In the genomic region with DNA sequence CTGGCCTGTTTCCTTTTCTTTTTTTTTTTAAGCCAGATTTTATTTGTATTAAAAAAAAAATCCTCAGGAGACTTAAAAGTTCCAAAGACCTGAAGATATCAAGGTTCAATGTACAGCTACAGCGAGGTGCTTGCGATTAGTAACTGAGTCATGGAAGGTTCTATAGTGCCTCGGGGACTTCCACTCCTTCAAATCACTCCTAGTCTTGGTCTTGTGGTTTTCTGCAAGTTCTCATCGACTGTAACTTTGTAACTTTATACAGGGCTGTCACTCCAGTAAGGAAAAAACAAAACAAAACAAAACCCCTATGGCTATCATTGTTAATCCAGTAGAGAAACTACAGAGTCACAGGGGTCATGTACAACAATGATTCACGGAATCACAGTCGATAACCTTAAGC, we compare ENCODE assay signal across 18 cellular contexts. TPM values are rescaled to one million over a fixed set of nuclear protein-coding genes. Genes with fewer than 3 reads are reported as not detected.
DNase-seq lines count a peak whose midpoint lies in the region; ATAC-seq, FAIRE-seq and TF ChIP-seq lines count a peak whose summit lies in the region.
"Had no signal": no experiment of that assay in that cellular context is flagged by ENCODE, and none has a peak within 500 bp of the region (broad histone marks: within the 10 kb centered on the region; RNA-seq: fewer than 3 reads in every experiment).

No MANE protein-coding gene starts in this region.

- peaks cover 0 to 19% of the 10 kb centered on the region in 2 experiments; a peak in 4 of 5 replicates for H3K4me1 ChIP-seq in K562 (replicated peaks in 1 of 2; ENCODE audit: control insufficient read depth in 2 of 2, insufficient read depth in 2 of 2, low read length in 2 of 2)
- H3K4me1 ChIP-seq: BE2C had no signal

- TF ChIP-seq CTCF in K562 (IDR thresholded peaks at IDR 0.05 in 2 of 3, conservative IDR thresholded peaks at IDR 0.05 in 1 of 3; ENCODE audit: insufficient read depth in 2 of 3, low read depth in 1 of 3, low read length in 3 of 3): no peak

- H3K79me2 ChIP-seq in K562 (ENCODE audit: control insufficient read depth, insufficient read depth, low read length): no peaks in the 10 kb centered on the region

- DNase-seq in LHCN-M2 (ENCODE audit: low read depth): peak; percentile 34
- no peak for DNase-seq in K562 (ENCODE audit: extremely low read depth in 1 of 4, low spot score in 3 of 4)
- DNase-seq in left kidney (ENCODE audit: low read depth, low spot score): peak; percentile 35
- DNase-seq in effector CD4-positive, alpha-beta T cell: no peak
- no peak for DNase-seq in superior temporal gyrus (ENCODE audit: extremely low spot score)
- DNase-seq: BE2C; CD8-positive, alpha-beta memory T cell; DMS153; EL; KBM-7; MM.1S; NCI-H1417 treated with DMSO at 0.1 percent for 48 hours; NCI-H2029 treated with DMSO at 0.1 percent for 48 hours; NCI-H510A; NCI-H82; SHP77 treated with DMSO at 0.1 percent for 48 hours had no signal

- TF ChIP-seq RAD21 in K562 (CRISPR knock-in tag; conservative IDR thresholded peaks at IDR 0.05 in 1 of 2, IDR thresholded peaks at IDR 0.05 in 1 of 2): no peak

- CTCF ChIA-PET in K562 (lab: Yijun Ruan, JAX; ENCODE audit: low intra/inter-chr PET ratio): no interaction called here

- 34% methylated on average over 6 of the region's 6 CpGs for WGBS in K562 (ENCODE audit: insufficient coverage, low coverage, missing lambda C conversion rate)

- no peak for TF ChIP-seq POLR2A in K562 (conservative IDR thresholded peaks at IDR 0.05)

- H3K9me3 ChIP-seq in K562 (replicated peaks; ENCODE audit: control insufficient read depth, insufficient read depth, low read depth, low read length): no peaks in the 10 kb centered on the region
- H3K9me3 ChIP-seq: BE2C had no signal

- H3K27me3 ChIP-seq in K562 (ENCODE audit: control insufficient read depth in 2 of 2, insufficient read depth in 2 of 2, low read length in 2 of 2): no peaks in the 10 kb centered on the region

- no peak overlapping the region for H3K9ac ChIP-seq in K562 (ENCODE audit: insufficient read depth in 1 of 2, low read depth in 2 of 2, low read length in 2 of 2)

- H2AFZ ChIP-seq in K562 (ENCODE audit: low read depth, low read length): peak overlapping the region; percentile 29

- H3K9me1 ChIP-seq in K562 (ENCODE audit: control insufficient read depth, insufficient read depth, low read length): no peaks in the 10 kb centered on the region

- H3K27ac ChIP-seq in K562 (ENCODE audit: extremely low read depth, low read depth, low read length): no peak overlapping the region

- intact Hi-C loops in K562 (cut with micrococcal nuclease): no loop called here

- no peak for TF ChIP-seq EP300 in K562 (IDR thresholded peaks at IDR 0.05; ENCODE audit: low read length)

- in situ Hi-C loops in K562 (cut with MboI): no loop called here

- H3K36me3 ChIP-seq in K562 (ENCODE audit: control insufficient read depth, insufficient read depth, low read length): no peaks in the 10 kb centered on the region
- H3K36me3 ChIP-seq: BE2C had no signal

- POLR2A ChIA-PET in K562 (lab: Yijun Ruan, JAX): no interaction called here

- ATAC-seq in K562 (no peak), HG03378 (IDR thresholded peaks at IDR 0.05; ENCODE audit: unreplicated experiment) (no peak), HG02938 (IDR thresholded peaks at IDR 0.05; ENCODE audit: unreplicated experiment) (no peak)

- no peak for FAIRE-seq in K562 (lab: Jason Lieb, UNC)

- BruUV-seq in K562 (replicated peaks; lab: Mats Ljungman, UMichigan): no TSS peak

- no peak overlapping the region for H3K4me2 ChIP-seq in K562 (ENCODE audit: insufficient read depth, low read length)

- no peak overlapping the region for H3K4me3 ChIP-seq in K562

- H4K20me1 ChIP-seq in K562 (replicated peaks; ENCODE audit: control insufficient read depth, insufficient read depth, low read length): no peaks in the 10 kb centered on the region

TF ChIP-seq in K562, 482 proteins besides CTCF, POLR2A, EP300 and RAD21:
- TF ChIP-seq, protein P1, sequence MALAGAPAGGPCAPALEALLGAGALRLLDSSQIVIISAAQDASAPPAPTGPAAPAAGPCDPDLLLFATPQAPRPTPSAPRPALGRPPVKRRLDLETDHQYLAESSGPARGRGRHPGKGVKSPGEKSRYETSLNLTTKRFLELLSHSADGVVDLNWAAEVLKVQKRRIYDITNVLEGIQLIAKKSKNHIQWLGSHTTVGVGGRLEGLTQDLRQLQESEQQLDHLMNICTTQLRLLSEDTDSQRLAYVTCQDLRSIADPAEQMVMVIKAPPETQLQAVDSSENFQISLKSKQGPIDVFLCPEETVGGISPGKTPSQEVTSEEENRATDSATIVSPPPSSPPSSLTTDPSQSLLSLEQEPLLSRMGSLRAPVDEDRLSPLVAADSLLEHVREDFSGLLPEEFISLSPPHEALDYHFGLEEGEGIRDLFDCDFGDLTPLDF (CRISPR knock-in tag; IDR thresholded peaks at IDR 0.05): no peak
- TF ChIP-seq KDM1A (IDR thresholded peaks at IDR 0.05) (0 out of 4 replicates have a peak, but pooled peaks of 1 of the 2 experiments have one; percentile 22), ESRRB (CRISPR knock-in tag; IDR thresholded peaks at IDR 0.05; ENCODE audit: borderline replicate concordance) (no peak)
- TF ChIP-seq, protein P2, sequence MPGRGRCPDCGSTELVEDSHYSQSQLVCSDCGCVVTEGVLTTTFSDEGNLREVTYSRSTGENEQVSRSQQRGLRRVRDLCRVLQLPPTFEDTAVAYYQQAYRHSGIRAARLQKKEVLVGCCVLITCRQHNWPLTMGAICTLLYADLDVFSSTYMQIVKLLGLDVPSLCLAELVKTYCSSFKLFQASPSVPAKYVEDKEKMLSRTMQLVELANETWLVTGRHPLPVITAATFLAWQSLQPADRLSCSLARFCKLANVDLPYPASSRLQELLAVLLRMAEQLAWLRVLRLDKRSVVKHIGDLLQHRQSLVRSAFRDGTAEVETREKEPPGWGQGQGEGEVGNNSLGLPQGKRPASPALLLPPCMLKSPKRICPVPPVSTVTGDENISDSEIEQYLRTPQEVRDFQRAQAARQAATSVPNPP (IDR thresholded peaks at IDR 0.05; ENCODE audit: borderline replicate concordance, insufficient read depth, insufficient read length): no peak
- TF ChIP-seq, protein P3, sequence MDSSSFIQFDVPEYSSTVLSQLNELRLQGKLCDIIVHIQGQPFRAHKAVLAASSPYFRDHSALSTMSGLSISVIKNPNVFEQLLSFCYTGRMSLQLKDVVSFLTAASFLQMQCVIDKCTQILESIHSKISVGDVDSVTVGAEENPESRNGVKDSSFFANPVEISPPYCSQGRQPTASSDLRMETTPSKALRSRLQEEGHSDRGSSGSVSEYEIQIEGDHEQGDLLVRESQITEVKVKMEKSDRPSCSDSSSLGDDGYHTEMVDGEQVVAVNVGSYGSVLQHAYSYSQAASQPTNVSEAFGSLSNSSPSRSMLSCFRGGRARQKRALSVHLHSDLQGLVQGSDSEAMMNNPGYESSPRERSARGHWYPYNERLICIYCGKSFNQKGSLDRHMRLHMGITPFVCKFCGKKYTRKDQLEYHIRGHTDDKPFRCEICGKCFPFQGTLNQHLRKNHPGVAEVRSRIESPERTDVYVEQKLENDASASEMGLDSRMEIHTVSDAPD (CRISPR knock-in tag; IDR thresholded peaks at IDR 0.05): no peak
- TF ChIP-seq, protein P4, sequence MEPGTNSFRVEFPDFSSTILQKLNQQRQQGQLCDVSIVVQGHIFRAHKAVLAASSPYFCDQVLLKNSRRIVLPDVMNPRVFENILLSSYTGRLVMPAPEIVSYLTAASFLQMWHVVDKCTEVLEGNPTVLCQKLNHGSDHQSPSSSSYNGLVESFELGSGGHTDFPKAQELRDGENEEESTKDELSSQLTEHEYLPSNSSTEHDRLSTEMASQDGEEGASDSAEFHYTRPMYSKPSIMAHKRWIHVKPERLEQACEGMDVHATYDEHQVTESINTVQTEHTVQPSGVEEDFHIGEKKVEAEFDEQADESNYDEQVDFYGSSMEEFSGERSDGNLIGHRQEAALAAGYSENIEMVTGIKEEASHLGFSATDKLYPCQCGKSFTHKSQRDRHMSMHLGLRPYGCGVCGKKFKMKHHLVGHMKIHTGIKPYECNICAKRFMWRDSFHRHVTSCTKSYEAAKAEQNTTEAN (CRISPR knock-in tag; IDR thresholded peaks at IDR 0.05): no peak
- TF ChIP-seq, protein P5, sequence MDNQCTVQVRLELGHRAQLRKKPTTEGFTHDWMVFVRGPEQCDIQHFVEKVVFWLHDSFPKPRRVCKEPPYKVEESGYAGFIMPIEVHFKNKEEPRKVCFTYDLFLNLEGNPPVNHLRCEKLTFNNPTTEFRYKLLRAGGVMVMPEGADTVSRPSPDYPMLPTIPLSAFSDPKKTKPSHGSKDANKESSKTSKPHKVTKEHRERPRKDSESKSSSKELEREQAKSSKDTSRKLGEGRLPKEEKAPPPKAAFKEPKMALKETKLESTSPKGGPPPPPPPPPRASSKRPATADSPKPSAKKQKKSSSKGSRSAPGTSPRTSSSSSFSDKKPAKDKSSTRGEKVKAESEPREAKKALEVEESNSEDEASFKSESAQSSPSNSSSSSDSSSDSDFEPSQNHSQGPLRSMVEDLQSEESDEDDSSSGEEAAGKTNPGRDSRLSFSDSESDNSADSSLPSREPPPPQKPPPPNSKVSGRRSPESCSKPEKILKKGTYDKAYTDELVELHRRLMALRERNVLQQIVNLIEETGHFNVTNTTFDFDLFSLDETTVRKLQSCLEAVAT (IDR thresholded peaks at IDR 0.05): no peak

RNA-seq across cellular contexts. Expression of a gene that starts 39.7 kb away (rescaled TPM):
- total RNA-seq in LHCN-M2 (2014; rRNA removed) (29.4 and 43.2 TPM in 2 replicates), K562 (2014; rRNA removed) (3.3 and 5.6 TPM in 2 replicates), K562 (2014; rRNA removed; fragmentation: Illumina TruSeq; extraction: Trizol) (4.2 and 4.5 TPM in 2 replicates), K562 (2015; rRNA removed; fragmentation: Illumina TruSeq; extraction: Trizol) (5.2 and 6.3 TPM in 2 replicates), K562 (2021) (6.0 and 6.2 TPM in 2 replicates)
- 11.0 TPM for polyA plus RNA-seq in LHCN-M2 (2012)
- 2.3 and 8.7 TPM in 2 replicates for total RNA-seq in K562 (2011; cell fraction: chromatin; rRNA removed; ENCODE audit: low replicate concordance)
- total RNA-seq in K562 (2011; cell fraction: nucleolus; rRNA removed): 0.67 and 3.2 TPM in 2 replicates
- total RNA-seq in K562 (2011; cell fraction: nucleoplasm; rRNA removed): 4.3 and 4.7 TPM in 2 replicates
- polyA plus RNA-seq in K562 (2011; rRNA removed) (3.2 and 4.3 TPM in 2 replicates), K562 (2014; fragmentation: Illumina TruSeq; extraction: Trizol) (4.5 TPM in 2 replicates), K562 (2014; fragmentation: Nextera tagmentation; extraction: Ambion mirVana) (1 to 10 TPM; 4.4 to 5.8 TPM), K562 (2014; rRNA removed) (3.9 and 5.6 TPM in 2 replicates)
- polyA plus RNA-seq in K562 (2011; cell fraction: cytosol; rRNA removed): 2.1 and 2.5 TPM in 2 replicates
- polyA plus RNA-seq in K562 (2011; cell fraction: nucleus; rRNA removed): 1.9 and 2.5 TPM in 2 replicates
- polyA plus RNA-seq in K562 (2012): 5.5 and 10.3 TPM in 2 replicates
- 1.8 and 3.9 TPM in 2 replicates for polyA minus RNA-seq in K562 (2011; rRNA and poly(A)+ RNA removed)
- polyA minus RNA-seq in K562 (2011; cell fraction: cytosol; rRNA and poly(A)+ RNA removed): 1.2 and 4.0 TPM in 2 replicates
- polyA minus RNA-seq in K562 (2011; cell fraction: nucleus; rRNA and poly(A)+ RNA removed): 1.5 and 3.6 TPM in 2 replicates
- polyA plus RNA-seq: CD8-positive, alpha-beta memory T cell had no signal

Comparison
In these comparisons a context has a peak if more than half of its experiments do, and no peak if none do; other contexts are left out.
1. DNase-seq: peak in LHCN-M2 (single experiment) and left kidney (single experiment); none in K562 (0 of 4), effector CD4-positive, alpha-beta T cell (single experiment) and superior temporal gyrus (single experiment).